ENCODE assay signal across 9 cellular contexts in the genomic region with DNA sequence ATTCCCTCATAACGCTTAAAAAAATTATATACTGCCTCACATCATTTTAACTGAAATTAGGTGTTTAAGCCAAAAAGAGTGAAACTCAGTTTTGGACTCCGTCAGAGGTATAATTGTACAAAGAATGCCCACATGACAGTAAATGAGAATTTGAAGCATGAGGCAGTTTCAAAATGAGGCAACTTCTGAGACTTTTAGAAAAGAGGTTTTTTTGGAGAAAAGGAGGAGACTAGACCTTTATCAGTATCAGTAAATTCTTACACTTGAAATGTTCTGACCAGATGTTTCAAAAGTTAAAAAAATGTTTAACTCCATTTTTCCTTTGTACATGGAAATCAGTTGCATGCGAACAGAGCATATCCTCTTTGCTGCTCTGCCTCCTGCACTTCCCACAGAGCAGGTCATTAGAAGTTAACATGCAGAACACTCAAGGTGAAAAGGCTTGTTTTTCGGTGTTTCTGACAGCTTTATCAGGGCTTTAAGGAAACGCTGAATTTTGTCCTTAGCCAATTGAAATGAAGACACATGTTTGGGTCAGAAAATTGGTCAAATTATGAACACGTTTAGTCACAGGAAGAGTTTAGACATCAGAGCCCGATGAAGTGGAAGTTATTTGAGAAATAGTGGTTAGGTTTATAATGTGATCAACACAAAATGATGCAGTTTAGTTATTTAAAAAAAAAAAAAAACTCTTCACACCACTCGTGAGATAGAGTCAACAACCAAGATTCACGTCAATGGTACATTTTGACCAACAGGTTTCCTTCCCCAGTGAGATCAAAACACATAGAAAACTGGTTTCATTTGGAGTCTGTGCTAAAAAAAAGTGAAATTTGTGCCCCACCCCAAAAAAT. TPM values are rescaled to one million over a fixed set of nuclear protein-coding genes. Genes with fewer than 3 reads are reported as not detected.
DNase-seq lines count a peak whose midpoint lies in the region; ATAC-seq and TF ChIP-seq lines count a peak whose summit lies in the region.
"Had no signal": no experiment of that assay in that cellular context is flagged by ENCODE, and none has a peak within 500 bp of the region (broad histone marks: within the 10 kb centered on the region; RNA-seq: fewer than 3 reads in every experiment).

No MANE protein-coding gene starts in this region.

- DNase-seq in activated T-cell treated with anti-CD3 and anti-CD28 coated beads, Interleukin-2, amount 50 U/mL, for 72 hours: no peak
- DNase-seq in activated T-cell treated with anti-CD3 and anti-CD28 coated beads for 4 hours: no peak
- no peak for DNase-seq in activated naive CD8-positive, alpha-beta T cell treated with anti-CD3 and anti-CD28 coated beads for 36 hours
- DNase-seq in stomach: no peak
- DNase-seq in middle frontal gyrus (ENCODE audit: extremely low spot score, low spot score): no peak
- DNase-seq in caudate nucleus (lab: John Stamatoyannopoulos, UW): no peak
- no peak for DNase-seq in inferior parietal cortex (ENCODE audit: extremely low spot score)

- TF ChIP-seq POLR2A in stomach (IDR thresholded peaks at IDR 0.05): no peak

- TF ChIP-seq EP300 in stomach (IDR thresholded peaks at IDR 0.05): no peak

- no peak for TF ChIP-seq CTCF in stomach (IDR thresholded peaks at IDR 0.05)

- H3K4me1 Mint-ChIP-seq in activated T-cell treated with anti-CD3 and anti-CD28 coated beads, Interleukin-2, amount 50 U/mL, for 72 hours (ENCODE audit: low read depth): peaks cover 93% of the 10 kb centered on the region
- peaks cover 65% of the 10 kb centered on the region for H3K4me1 Mint-ChIP-seq in activated naive CD8-positive, alpha-beta T cell treated with anti-CD3 and anti-CD28 coated beads for 36 hours

- H3K27me3 Mint-ChIP-seq in activated T-cell treated with anti-CD3 and anti-CD28 coated beads, Interleukin-2, amount 50 U/mL, for 72 hours (ENCODE audit: low read depth): no peaks in the 10 kb centered on the region
- H3K27me3 Mint-ChIP-seq in activated naive CD8-positive, alpha-beta T cell treated with anti-CD3 and anti-CD28 coated beads for 36 hours: no peaks in the 10 kb centered on the region

- H3K4me3 Mint-ChIP-seq in activated T-cell treated with anti-CD3 and anti-CD28 coated beads, Interleukin-2, amount 50 U/mL, for 72 hours: peak overlapping the region; percentile 77 to 91
- peak overlapping the region; percentile 33 for H3K4me3 Mint-ChIP-seq in activated naive CD8-positive, alpha-beta T cell treated with anti-CD3 and anti-CD28 coated beads for 36 hours

- H3K27ac Mint-ChIP-seq in activated T-cell treated with anti-CD3 and anti-CD28 coated beads, Interleukin-2, amount 50 U/mL, for 72 hours: peak overlapping the region; percentile 99
- peak overlapping the region; percentile 95 for H3K27ac Mint-ChIP-seq in activated naive CD8-positive, alpha-beta T cell treated with anti-CD3 and anti-CD28 coated beads for 36 hours

- H3K36me3 Mint-ChIP-seq in activated T-cell treated with anti-CD3 and anti-CD28 coated beads, Interleukin-2, amount 50 U/mL, for 72 hours (ENCODE audit: insufficient read depth in 2 of 2): peaks cover 15 to 20% of the 10 kb centered on the region in 2 donors
- peaks cover 47% of the 10 kb centered on the region for H3K36me3 Mint-ChIP-seq in activated naive CD8-positive, alpha-beta T cell treated with anti-CD3 and anti-CD28 coated beads for 36 hours

- intact Hi-C loops in stomach (cut with DNase I; ENCODE audit: low total_unique reads): no loop called here

- H3K27ac ChIP-seq in stomach (peak overlapping the region in 4 of 5 donors; percentile 3 to 52 (median 9)), caudate nucleus (ENCODE audit: low read depth, low read length) (no peak overlapping the region)
- H3K27ac ChIP-seq: epithelial cell of prostate had no signal

- WGBS in stomach, 5 donors: 67 to 77% (median 71%) methylated on average over 9 of the region's 9 CpGs

- ATAC-seq in activated T-cell treated with anti-CD3 and anti-CD28 coated beads, Interleukin-2, amount 50 U/mL, for 72 hours (replicated peaks in 1 of 2): peak; percentile 67 to 69
- peak; percentile 51 for ATAC-seq in HG02870 (IDR thresholded peaks at IDR 0.05; ENCODE audit: unreplicated experiment)

- peaks cover 14 to 61% (median 36%) of the 10 kb centered on the region in 4 donors for H3K4me1 ChIP-seq in stomach

- H3K4me3 ChIP-seq in stomach: no peak overlapping the region

- H3K9me3 ChIP-seq in stomach: no peaks in the 10 kb centered on the region

- no peaks in the 10 kb centered on the region for H3K9me3 Mint-ChIP-seq in activated T-cell treated with anti-CD3 and anti-CD28 coated beads, Interleukin-2, amount 50 U/mL, for 72 hours
- H3K9me3 Mint-ChIP-seq in activated naive CD8-positive, alpha-beta T cell treated with anti-CD3 and anti-CD28 coated beads for 36 hours: no peaks in the 10 kb centered on the region

- H3K27me3 ChIP-seq in stomach: no peaks in the 10 kb centered on the region

- H3K36me3 ChIP-seq in stomach: peaks cover 44 to 65% (median 62%) of the 10 kb centered on the region in 4 donors

RNA-seq across cellular contexts. Expression of a gene that starts 59.5 kb away (rescaled TPM):
- 10 to 100 TPM; 46.5 to 74.2 TPM for total RNA-seq in activated T-cell treated with anti-CD3 and anti-CD28 coated beads, Interleukin-2, amount 50 U/mL, for 72 hours
- total RNA-seq in activated naive CD8-positive, alpha-beta T cell treated with anti-CD3 and anti-CD28 coated beads for 36 hours: 10 to 100 TPM; 39.7 to 41.6 TPM
- 100 to 1,000 TPM in 3 of 5 donors, 10 to 100 TPM in 2; 45.2 to 280 (median 115) TPM for total RNA-seq in stomach
- 10 to 100 TPM in 2 of 3 donors, 1 to 10 TPM in 1; 9.2 to 10.5 (median 10.1) TPM for polyA plus RNA-seq in stomach
